8 cellular contexts compared by ENCODE assay signal in genomic region chr1:10909697-10910489, GRCh38.
DNase-seq lines count a peak whose midpoint lies in the region; ATAC-seq and TF ChIP-seq lines count a peak whose summit lies in the region.

No MANE protein-coding gene starts in this region.

- no peaks in the 10 kb centered on the region for H3K27me3 ChIP-seq in Peyer's patch

- H3K4me3 ChIP-seq in AG04449 (ENCODE audit: low read depth, low read length) (no peak overlapping the region), Peyer's patch (no peak overlapping the region)

- no peak for TF ChIP-seq POLR2A in Peyer's patch (IDR thresholded peaks at IDR 0.05)

- no peaks in the 10 kb centered on the region for H3K9me3 ChIP-seq in Peyer's patch

- POLR2A ChIA-PET in AG04449 (lab: Yijun Ruan, JAX): no interaction called here

- no peaks in the 10 kb centered on the region for H3K36me3 ChIP-seq in Peyer's patch

- CTCF ChIA-PET in AG04449 (lab: Yijun Ruan, JAX): interaction anchor here (0.6 to 2.2 kb wide), 12 partner anchors 8 to 418 kb away, joined by 3 to 9 read pairs (median 4); no protein-coding TSS in a partner anchor

- ATAC-seq in left ventricle myocardium superior (peak; percentile 81), omental fat pad (ENCODE audit: low FRiP score) (no peak)

- TF ChIP-seq CTCF in AG04449 (IDR thresholded peaks at IDR 0.05; ENCODE audit: insufficient read depth, low read length, missing control alignments) (peak; percentile 55), GM13977 (IDR thresholded peaks at IDR 0.05; ENCODE audit: extremely low read depth, insufficient read depth, missing control alignments) (peak; percentile 72), Peyer's patch (IDR thresholded peaks at IDR 0.05) (peak in 5 of 6 experiments; percentile 23 to 65 (median 57)), omental fat pad (IDR thresholded peaks at IDR 0.05) (no peak)

- no peak overlapping the region for H3K27ac ChIP-seq in Peyer's patch

- peaks cover 0 to 2% (median 0%) of the 10 kb centered on the region in 4 donors for H3K4me1 ChIP-seq in Peyer's patch

- in situ Hi-C loops in GM13977 (cut with MboI; ENCODE audit: low pct_unique_long_range_greater_than_20kb, low sequenced_read_pairs, unreplicated experiment): no loop called here

- intact Hi-C loops in left ventricle myocardium superior (cut with micrococcal nuclease): no loop called here

- no peak for DNase-seq in AG04449 (ENCODE audit: low read depth, low spot score)
- peak; percentile 83 for DNase-seq in GM13977 (ENCODE audit: low spot score)
- DNase-seq in Peyer's patch: peak; percentile 48 to 82 (median 79)
- DNase-seq in activated T-helper 9 cell treated with anti-CD3 and anti-CD28 coated beads, Interleukin-2, amount 50 U/mL, for 16 hours (ENCODE audit: low read depth): peak; percentile 50
- peak; percentile 76 for DNase-seq in left ventricle myocardium superior
- peak; percentile 78 for DNase-seq in stimulated activated CD4-positive, alpha-beta T cell treated with anti-CD3 and anti-CD28 coated beads, Interleukin-4, amount 100 ng/mL, for 24 hours
- DNase-seq in omental fat pad (ENCODE audit: low spot score): no peak
- no peak for DNase-seq in LoVo (ENCODE audit: low spot score)

Comparison
In these comparisons a context has a peak if more than half of its experiments do, and no peak if none do; other contexts are left out.
1. DNase-seq: peak in GM13977 (single experiment), Peyer's patch (3 of 3), activated T-helper 9 cell treated with anti-CD3 and anti-CD28 coated beads, Interleukin-2, amount 50 U/mL, for 16 hours (single experiment), left ventricle myocardium superior (single experiment) and stimulated activated CD4-positive, alpha-beta T cell treated with anti-CD3 and anti-CD28 coated beads, Interleukin-4, amount 100 ng/mL, for 24 hours (single experiment); none in AG04449 (single experiment), omental fat pad (single experiment) and LoVo (single experiment).
2. CTCF ChIP-seq: peak in AG04449 (single experiment), GM13977 (single experiment) and Peyer's patch (5 of 6); none in omental fat pad (0 of 3).